ENCODE assay signal across 20 cellular contexts in the genomic region with DNA sequence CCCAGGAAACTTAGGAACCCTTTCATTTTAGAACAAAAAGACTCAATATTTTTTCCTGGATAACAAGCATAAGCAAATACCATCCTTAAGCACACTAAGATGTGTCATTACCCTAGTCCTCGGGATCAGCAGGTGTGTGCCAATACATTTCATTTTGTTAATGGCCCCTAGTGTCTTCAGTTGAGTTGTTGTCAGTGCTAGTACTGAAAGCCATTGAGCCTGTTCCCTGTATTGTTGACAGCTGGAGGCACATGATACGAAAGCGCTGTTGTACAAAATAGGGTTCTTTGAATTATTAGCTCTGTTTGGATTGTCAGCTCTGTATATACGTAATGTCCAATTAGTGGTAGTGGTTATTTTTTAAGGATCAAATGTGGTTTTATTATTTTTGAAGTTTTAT.
DNase-seq lines count a peak whose midpoint lies in the region; ATAC-seq and FAIRE-seq lines count a peak whose summit lies in the region.
"Had no signal": no experiment of that assay in that cellular context is flagged by ENCODE, and none has a peak within 500 bp of the region (broad histone marks: within the 10 kb centered on the region; RNA-seq: fewer than 3 reads in every experiment).

No MANE protein-coding gene starts in this region.

- ATAC-seq in GM19351 (IDR thresholded peaks at IDR 0.05; ENCODE audit: unreplicated experiment): no peak

- DNase-seq in DMS53 (lab: John Stamatoyannopoulos, UW) (peak; percentile 38), DMS53 treated with DMSO at 0.1 percent for 48 hours (lab: John Stamatoyannopoulos, UW; ENCODE audit: unreplicated experiment) (no peak), NCI-H1092 treated with DMSO at 0.1 percent for 48 hours (lab: John Stamatoyannopoulos, UW) (peak; percentile 39), NCI-H748 (lab: John Stamatoyannopoulos, UW; ENCODE audit: unreplicated experiment) (peak; percentile 77), foreskin melanocyte (no peak)
- DNase-seq in activated CD4-positive, alpha-beta T cell treated with anti-CD3 and anti-CD28 coated beads, Interleukin-2, amount 50 U/mL, for 1 hour: no peak
- DNase-seq: activated CD4-positive, alpha-beta T cell treated with anti-CD3 and anti-CD28 coated beads, Interleukin-2, amount 10 ng/mL, durations not matched to agents 7 days and 5 days; activated CD8-positive, alpha-beta memory T cell treated with anti-CD3 and anti-CD28 coated beads, Interleukin-2, amount 50 U/mL, for 4 hours; activated naive CD8-positive, alpha-beta T cell treated with anti-CD3 and anti-CD28 coated beads for 36 hours; EL; endodermal cell; NCI-H1694 treated with DMSO at 0.1 percent for 48 hours; Peyer's patch; retina; stimulated activated CD4-positive, alpha-beta T cell treated with anti-CD3 and anti-CD28 coated beads, Interleukin-4, amount 100 ng/mL, for 4 hours; T-helper 2 cell; uterus had no signal

- FAIRE-seq in islet of Langerhans (lab: Jason Lieb, UNC): peak; percentile 81
- FAIRE-seq: colon had no signal

Comparison
In these comparisons a context has a peak if more than half of its experiments do, and no peak if none do; other contexts are left out.
1. DNase-seq: peak in DMS53 (single experiment), NCI-H1092 treated with DMSO at 0.1 percent for 48 hours (single experiment) and NCI-H748 (single experiment); none in DMS53 treated with DMSO at 0.1 percent for 48 hours (single experiment), foreskin melanocyte (single experiment) and activated CD4-positive, alpha-beta T cell treated with anti-CD3 and anti-CD28 coated beads, Interleukin-2, amount 50 U/mL, for 1 hour (single experiment).